ENCODE assay signal across 20 cellular contexts in the genomic region with DNA sequence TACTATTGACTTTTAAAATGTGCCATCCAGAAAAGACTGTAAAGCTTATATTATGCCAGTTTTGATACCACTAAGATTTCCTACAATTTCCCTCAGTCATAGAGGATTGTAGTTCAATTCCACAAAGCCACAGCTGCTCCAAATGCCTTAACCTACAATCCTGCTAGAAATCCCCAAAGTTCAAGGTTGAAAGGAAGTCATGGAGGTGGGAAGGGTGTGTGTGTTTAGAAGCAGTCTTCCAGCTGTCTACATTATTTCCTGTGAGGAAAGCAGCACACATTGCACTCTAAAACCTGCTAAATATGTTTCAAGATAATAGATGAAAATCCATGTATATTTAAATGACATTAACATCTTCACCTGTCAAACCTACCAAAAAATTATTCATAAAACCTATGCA.
"Had no signal": no experiment of that assay in that cellular context is flagged by ENCODE, and none has a peak within 500 bp of the region (broad histone marks: within the 10 kb centered on the region; RNA-seq: fewer than 3 reads in every experiment).

No MANE protein-coding gene starts in this region.

- H3K36me3 ChIP-seq: gastroesophageal sphincter, neural progenitor cell, ovary, spleen, transverse colon had no signal

- H3K4me1 Mint-ChIP-seq: stimulated activated memory B cell treated with anti-CD40 and anti-IgM and Interleukin-4, amounts not matched to agents 10 μg/mL and 1 μg/mL and 100 μg/mL, for 72 hours had no signal

- ATAC-seq: gastroesophageal sphincter; natural killer cell; sciatic nerve; stimulated activated memory B cell treated with anti-CD40 and anti-IgM and Interleukin-4, amounts not matched to agents 10 μg/mL and 1 μg/mL and 100 μg/mL, for 72 hours had no signal

- H3K4me2 ChIP-seq: neural progenitor cell had no signal

- DNase-seq: central memory CD4-positive, alpha-beta T cell; cortex of kidney; effector memory CD4-positive, alpha-beta T cell; esophagus squamous epithelium; foreskin fibroblast; immature natural killer cell; mammary epithelial cell; natural killer cell; ovary; spleen; stimulated activated CD4-positive, alpha-beta T cell treated with anti-CD3 and anti-CD28 coated beads, Interleukin-15, amount 100 ng/mL, for 24 hours; stimulated activated CD4-positive, alpha-beta T cell treated with anti-CD3 and anti-CD28 coated beads, Interleukin-1b, Interleukin-23, amount 100 ng/mL, for 48 hours; stimulated activated CD4-positive, alpha-beta T cell treated with anti-CD3 and anti-CD28 coated beads, Interleukin-4, amount 100 ng/mL, for 24 hours; testis; transverse colon had no signal

- H3K27ac ChIP-seq: esophagus squamous epithelium, gastroesophageal sphincter, neural progenitor cell, ovary, spleen, testis, transverse colon had no signal

- H3K9me3 Mint-ChIP-seq: natural killer cell; neural progenitor cell; stimulated activated memory B cell treated with anti-CD40 and anti-IgM and Interleukin-4, amounts not matched to agents 10 μg/mL and 1 μg/mL and 100 μg/mL, for 72 hours; stimulated activated naive CD8-positive, alpha-beta T cell treated with anti-CD3 and anti-CD28 coated beads, Interleukin-15, Interleukin-2, amounts not matched to agents 100 ng/mL and 50 ng/mL, for 24 hours had no signal

- H3K9ac ChIP-seq: neural progenitor cell had no signal

- H3K4me3 ChIP-seq: esophagus squamous epithelium, gastroesophageal sphincter, neural progenitor cell, ovary, spleen, testis, transverse colon had no signal

- H3K9me3 ChIP-seq: esophagus squamous epithelium, gastroesophageal sphincter, ovary, spleen, testis, transverse colon had no signal

- H3K4me1 ChIP-seq: testis, transverse colon had no signal

- H3K36me3 Mint-ChIP-seq: natural killer cell; stimulated activated memory B cell treated with anti-CD40 and anti-IgM and Interleukin-4, amounts not matched to agents 10 μg/mL and 1 μg/mL and 100 μg/mL, for 72 hours had no signal

- H3K27ac Mint-ChIP-seq: natural killer cell; stimulated activated memory B cell treated with anti-CD40 and anti-IgM and Interleukin-4, amounts not matched to agents 10 μg/mL and 1 μg/mL and 100 μg/mL, for 72 hours; stimulated activated naive CD8-positive, alpha-beta T cell treated with anti-CD3 and anti-CD28 coated beads, Interleukin-15, Interleukin-2, amounts not matched to agents 100 ng/mL and 50 ng/mL, for 24 hours had no signal

- H3K27me3 ChIP-seq: esophagus squamous epithelium, gastroesophageal sphincter, neural progenitor cell, ovary, spleen, testis, transverse colon had no signal

- H3K4me3 Mint-ChIP-seq: immature natural killer cell; natural killer cell; stimulated activated memory B cell treated with anti-CD40 and anti-IgM and Interleukin-4, amounts not matched to agents 10 μg/mL and 1 μg/mL and 100 μg/mL, for 72 hours; stimulated activated naive CD8-positive, alpha-beta T cell treated with anti-CD3 and anti-CD28 coated beads, Interleukin-15, Interleukin-2, amounts not matched to agents 100 ng/mL and 50 ng/mL, for 24 hours had no signal
